ENCODE assay signal across 21 cellular contexts in the genomic region with DNA sequence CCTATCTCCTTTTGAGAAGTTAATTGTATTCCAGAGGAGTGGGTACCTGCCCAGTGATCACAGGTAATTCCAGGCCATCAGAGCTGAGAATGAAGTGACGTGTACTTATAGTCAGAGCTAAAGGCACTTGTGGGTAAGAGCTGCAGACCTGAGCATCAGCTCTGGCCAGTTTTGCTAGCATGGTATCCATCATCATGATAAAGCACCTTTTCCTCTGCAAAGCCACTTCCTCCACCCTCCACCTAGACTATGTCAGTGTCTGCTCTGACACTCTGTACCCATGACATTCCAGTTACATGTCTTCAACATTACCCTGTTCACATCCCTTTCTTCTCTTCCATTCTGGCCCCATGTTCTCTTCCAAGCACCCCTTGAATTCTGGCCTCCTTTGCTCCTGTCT.
DNase-seq lines count a peak whose midpoint lies in the region; ATAC-seq and TF ChIP-seq lines count a peak whose summit lies in the region.
"Had no signal": no experiment of that assay in that cellular context is flagged by ENCODE, and none has a peak within 500 bp of the region (broad histone marks: within the 10 kb centered on the region; RNA-seq: fewer than 3 reads in every experiment).

No MANE protein-coding gene starts in this region.

- no peaks in the 10 kb centered on the region for H3K9me2 ChIP-seq in SK-N-SH

- H3K9me3 ChIP-seq in SK-N-SH (no peaks in the 10 kb centered on the region), H9 (ENCODE audit: control insufficient read depth, low read depth, low read length) (no peaks in the 10 kb centered on the region), esophagus muscularis mucosa (no peaks in the 10 kb centered on the region), sigmoid colon (no peaks in the 10 kb centered on the region)
- H3K9me3 ChIP-seq: BE2C had no signal

- no peak overlapping the region for H4K5ac ChIP-seq in H9 (ENCODE audit: insufficient read length, low read depth, low read length)

- 14% methylated on average over 1 of the region's 1 CpG for WGBS in SK-N-SH (ENCODE audit: low lambda C conversion rate)
- WGBS in H9 (ENCODE audit: extremely low coverage, insufficient read length, low lambda C conversion rate): no CpG with 5 or more reads among the region's 1 CpG
- WGBS in esophagus muscularis mucosa: 63% methylated on average over 1 of the region's 1 CpG
- WGBS in sigmoid colon, 2 donors: 51 to 76% methylated on average over 1 of the region's 1 CpG

- no peaks in the 10 kb centered on the region for H3F3A ChIP-seq in SK-N-SH (replicated peaks; ENCODE audit: insufficient read depth)

- no peak for TF ChIP-seq RAD21 in SK-N-SH (IDR thresholded peaks at IDR 0.05; ENCODE audit: low read length)

- no peak overlapping the region for H3K56ac ChIP-seq in H9 (ENCODE audit: insufficient read length, low read depth, low read length)

- no peak overlapping the region for H4K91ac ChIP-seq in H9 (ENCODE audit: insufficient read length, low read depth, low read length)

- no peak overlapping the region for H4K8ac ChIP-seq in H9 (replicated peaks; ENCODE audit: insufficient read length, low read depth, low read length)

- no peak overlapping the region for H3K14ac ChIP-seq in H9 (ENCODE audit: insufficient read depth, low read length)

- H3K36me3 ChIP-seq in SK-N-SH (replicated peaks in 1 of 2; ENCODE audit: control insufficient read depth in 1 of 2, insufficient read depth in 2 of 2, low read length in 1 of 2) (no peaks in the 10 kb centered on the region), esophagus muscularis mucosa (peaks cover 0 to 4% (median 0%) of the 10 kb centered on the region in 4 donors), sigmoid colon (no peaks in the 10 kb centered on the region)
- H3K36me3 ChIP-seq: BE2C had no signal

- H3K9ac ChIP-seq in SK-N-SH: no peak overlapping the region
- no peak overlapping the region for H3K9ac ChIP-seq in H9 (ENCODE audit: extremely low read depth, insufficient read length, low read length)

- CTCF ChIA-PET in SK-N-SH (lab: Yijun Ruan, JAX): interaction anchor here (1.1 to 1.9 kb wide), 3 partner anchors 12 to 301 kb away, joined by 4 to 9 read pairs (median 4); no protein-coding TSS in a partner anchor

- no peaks in the 10 kb centered on the region for H3K9me3 Mint-ChIP-seq in H9
- H3K9me3 Mint-ChIP-seq: CD14-positive monocyte; CD8-positive, alpha-beta memory T cell had no signal

- H3K36me3 Mint-ChIP-seq in H9 (ENCODE audit: insufficient read depth in 1 of 3, low read depth in 3 of 3): no peaks in the 10 kb centered on the region
- H3K36me3 Mint-ChIP-seq: CD14-positive monocyte; CD8-positive, alpha-beta memory T cell had no signal

- no peaks in the 10 kb centered on the region for H4K20me1 ChIP-seq in SK-N-SH (ENCODE audit: insufficient read depth)
- no peaks in the 10 kb centered on the region for H4K20me1 ChIP-seq in H9 (ENCODE audit: control insufficient read depth, insufficient read depth, insufficient read length)

- H3K27ac Mint-ChIP-seq in H9: no peak overlapping the region
- H3K27ac Mint-ChIP-seq: CD14-positive monocyte; CD8-positive, alpha-beta memory T cell had no signal

- intact Hi-C loops in esophagus muscularis mucosa (cut with DNase I): no loop called here
- intact Hi-C loops in posterior vena cava (cut with DNase I): no loop called here
- intact Hi-C loops in sigmoid colon (cut with DNase I): no loop called here

- no peak overlapping the region for H2AFZ ChIP-seq in SK-N-SH (ENCODE audit: low read depth)
- H2AFZ ChIP-seq in H9 (ENCODE audit: low read length): no peak overlapping the region

- TF ChIP-seq POLR2A in esophagus muscularis mucosa (IDR thresholded peaks at IDR 0.05; ENCODE audit: low read depth) (no peak), sigmoid colon (IDR thresholded peaks at IDR 0.05) (no peak)

- H3K79me1 ChIP-seq in H9 (ENCODE audit: insufficient read depth, low read depth, low read length, poor library complexity, severe bottlenecking): no peaks in the 10 kb centered on the region

- H3K4me1 Mint-ChIP-seq in H9: no peaks in the 10 kb centered on the region
- H3K4me1 Mint-ChIP-seq: CD14-positive monocyte; CD8-positive, alpha-beta memory T cell had no signal

- no peak overlapping the region for H3K4me3 ChIP-seq in SK-N-SH (ENCODE audit: low read depth in 2 of 2, low read length in 1 of 2)
- H3K4me3 ChIP-seq in esophagus muscularis mucosa: no peak overlapping the region
- H3K4me3 ChIP-seq in sigmoid colon: no peak overlapping the region

- H3K23ac ChIP-seq in H9 (ENCODE audit: insufficient read length, low read depth, low read length): no peak overlapping the region

- H3K4me1 ChIP-seq in SK-N-SH (ENCODE audit: control insufficient read depth in 1 of 2, insufficient read depth in 2 of 2, low read depth in 1 of 2, low read length in 1 of 2): peaks cover 0 to 16% of the 10 kb centered on the region in 2 experiments; a peak in 1 of 4 replicates
- H3K4me1 ChIP-seq in H9 (ENCODE audit: insufficient read depth, low read length): no peaks in the 10 kb centered on the region
- no peaks in the 10 kb centered on the region for H3K4me1 ChIP-seq in esophagus muscularis mucosa
- no peaks in the 10 kb centered on the region for H3K4me1 ChIP-seq in sigmoid colon
- H3K4me1 ChIP-seq: BE2C had no signal

- no peak overlapping the region for H2BK5ac ChIP-seq in H9 (ENCODE audit: insufficient read length, low read length)

- no peak for ATAC-seq in SK-N-SH treated with all-trans-retinoic acid at 6 μM for 48 hours
- no peak for ATAC-seq in GM18517 (IDR thresholded peaks at IDR 0.05; ENCODE audit: unreplicated experiment)
- ATAC-seq: HepG2 had no signal

- no peak overlapping the region for H2BK15ac ChIP-seq in H9 (ENCODE audit: low read depth, low read length)

- H3K27ac ChIP-seq in SK-N-SH (ENCODE audit: low read depth in 2 of 2, low read length in 1 of 2) (no peak overlapping the region), H9 (ENCODE audit: insufficient read length, low read depth, low read length) (no peak overlapping the region), esophagus muscularis mucosa (replicated peaks in 1 of 4) (no peak overlapping the region), sigmoid colon (no peak overlapping the region)
- H3K27ac ChIP-seq: 22Rv1 had no signal

- no peaks in the 10 kb centered on the region for H3K27me3 ChIP-seq in SK-N-SH (ENCODE audit: insufficient read depth)
- H3K27me3 ChIP-seq in H9 (ENCODE audit: insufficient read depth, low read length): no peaks in the 10 kb centered on the region
- H3K27me3 ChIP-seq in esophagus muscularis mucosa: peaks cover 0 to 33% (median 0%) of the 10 kb centered on the region in 4 donors
- peaks cover 0 to 6% (median 0%) of the 10 kb centered on the region in 3 donors for H3K27me3 ChIP-seq in sigmoid colon
- H3K27me3 ChIP-seq: BE2C had no signal

- H3T11ph ChIP-seq in H9 (ENCODE audit: low read length): no peak overlapping the region

- TF ChIP-seq CTCF in SK-N-SH (IDR thresholded peaks at IDR 0.05): no peak
- no peak for TF ChIP-seq CTCF in H9 (conservative IDR thresholded peaks at IDR 0.05)
- TF ChIP-seq CTCF in esophagus muscularis mucosa (IDR thresholded peaks at IDR 0.05): no peak
- no peak for TF ChIP-seq CTCF in sigmoid colon (IDR thresholded peaks at IDR 0.05)

- no peak overlapping the region for H3K4me2 ChIP-seq in SK-N-SH
- no peak overlapping the region for H3K4me2 ChIP-seq in H9 (ENCODE audit: insufficient read depth, insufficient read length, low read length)

- TF ChIP-seq EP300 in SK-N-SH (IDR thresholded peaks at IDR 0.05; ENCODE audit: borderline replicate concordance in 1 of 2, low read depth in 1 of 2, low read length in 1 of 2) (no peak), esophagus muscularis mucosa (IDR thresholded peaks at IDR 0.05) (no peak), sigmoid colon (IDR thresholded peaks at IDR 0.05) (no peak)

- H3K79me2 ChIP-seq in SK-N-SH (ENCODE audit: insufficient read depth) (no peaks in the 10 kb centered on the region), H9 (ENCODE audit: insufficient read depth, low read length) (no peaks in the 10 kb centered on the region)

- no peak overlapping the region for H2AK5ac ChIP-seq in H9 (ENCODE audit: insufficient read length, low read length)

- H2BK12ac ChIP-seq in H9 (ENCODE audit: insufficient read length, low read depth, low read length): no peak overlapping the region

- POLR2A ChIA-PET in SK-N-SH (lab: Yijun Ruan, JAX): no interaction called here

- H3K23me2 ChIP-seq in H9 (ENCODE audit: insufficient read length, low read depth, low read length, poor library complexity, severe bottlenecking): no peaks in the 10 kb centered on the region

- H3K4ac ChIP-seq in H9 (ENCODE audit: low read depth, low read length): no peak overlapping the region

- no peak overlapping the region for H3K4me3 Mint-ChIP-seq in H9
- H3K4me3 Mint-ChIP-seq: CD14-positive monocyte; CD8-positive, alpha-beta memory T cell had no signal

- H3K27me3 Mint-ChIP-seq in H9 (ENCODE audit: low read depth): peaks cover 7% of the 10 kb centered on the region

- no peak overlapping the region for H2BK20ac ChIP-seq in H9 (ENCODE audit: low read depth, low read length, poor library complexity, severe bottlenecking)

- DNase-seq in SK-N-SH (peak; percentile 0), H9 (peak; percentile 2), esophagus muscularis mucosa (ENCODE audit: extremely low spot score) (peak; percentile 68), posterior vena cava (ENCODE audit: low spot score) (peak; percentile 12), amniotic stem cell (lab: John Stamatoyannopoulos, UW) (no peak), sigmoid colon (no peak)
- DNase-seq: BE2C; CD8-positive, alpha-beta memory T cell; DMS79 treated with DMSO at 0.1 percent for 48 hours; Kasumi-1; NCI-H1105 treated with DMSO at 0.1 percent for 48 hours; NCI-H2029; NCI-H446 treated with DMSO at 0.1 percent for 48 hours; NCI-H69; RPMI8226; SHP77 had no signal

- no peak overlapping the region for H2BK120ac ChIP-seq in H9 (ENCODE audit: low read depth, low read length, poor library complexity, severe bottlenecking)

- H3K18ac ChIP-seq in H9 (ENCODE audit: insufficient read length, low read depth, low read length): no peak overlapping the region

TF ChIP-seq in SK-N-SH, 30 proteins besides CTCF, POLR2A, EP300 and RAD21 (continues in another document):
- no peak for TF ChIP-seq FOXJ3 (CRISPR knock-in tag; IDR thresholded peaks at IDR 0.05)
- TF ChIP-seq EZH2phosphoT487 (IDR thresholded peaks at IDR 0.05; ENCODE audit: borderline replicate concordance, low read depth): no peak
- TF ChIP-seq MXI1 (IDR thresholded peaks at IDR 0.05; ENCODE audit: low read depth, low read length): no peak
- no peak for TF ChIP-seq GABPA (IDR thresholded peaks at IDR 0.05; ENCODE audit: low read depth)
- TF ChIP-seq TAF1 (IDR thresholded peaks at IDR 0.05; ENCODE audit: borderline replicate concordance, low read depth, low read length): no peak
- TF ChIP-seq RFX5 (IDR thresholded peaks at IDR 0.05; ENCODE audit: low read length): no peak

TF ChIP-seq in SK-N-SH treated with all-trans-retinoic acid at 6 μM for 48 hours, 23 proteins besides CTCF, POLR2A, EP300 and RAD21 (continues in another document):
- TF ChIP-seq TCF4 (CRISPR knock-in tag; IDR thresholded peaks at IDR 0.05; ENCODE audit: borderline replicate concordance) (no peak), ZFP30 (CRISPR knock-in tag; IDR thresholded peaks at IDR 0.05) (no peak), RARB (CRISPR knock-in tag; IDR thresholded peaks at IDR 0.05) (no peak), TOX (CRISPR knock-in tag; IDR thresholded peaks at IDR 0.05; ENCODE audit: borderline replicate concordance) (no peak), ESRRG (CRISPR knock-in tag; IDR thresholded peaks at IDR 0.05) (no peak), CSDC2 (CRISPR knock-in tag; IDR thresholded peaks at IDR 0.05) (no peak)

Comparison
In these comparisons a context has a peak if more than half of its experiments do, and no peak if none do; other contexts are left out.
1. DNase-seq: peak in SK-N-SH (single experiment), H9 (single experiment), esophagus muscularis mucosa (single experiment) and posterior vena cava (single experiment); none in amniotic stem cell (single experiment) and sigmoid colon (single experiment).